ENCODE assay signal across 8 cellular contexts in genomic region chr2:231662028-231662810, GRCh38. TPM values are rescaled to one million over a fixed set of nuclear protein-coding genes. Genes with fewer than 3 reads are reported as not detected.
DNase-seq lines count a peak whose midpoint lies in the region; ATAC-seq and TF ChIP-seq lines count a peak whose summit lies in the region.

No MANE protein-coding gene starts in this region.

- 7% methylated on average over 87 of the region's 87 CpGs for WGBS in right cardiac atrium

- H3K79me2 ChIP-seq in DND-41 (ENCODE audit: insufficient read depth, low read length): 0 out of 2 replicates have a peak, but pooled peaks cover 4% of the 10 kb centered on the region

- peak overlapping the region in 1 of 2 experiments; percentile 53; a peak in 2 of 4 replicates for H3K4me3 ChIP-seq in DND-41 (ENCODE audit: low read depth in 1 of 2, low read length in 2 of 2)
- peak overlapping the region; percentile 26 for H3K4me3 ChIP-seq in right cardiac atrium (ENCODE audit: low read length)
- H3K4me3 ChIP-seq in uterus: peak overlapping the region; percentile 32 to 46

- H3K9me3 ChIP-seq in DND-41 (ENCODE audit: insufficient read depth, low read length, severe bottlenecking) (no peaks in the 10 kb centered on the region), KOPT-K1 (ENCODE audit: insufficient read depth, low read length, poor library complexity, severe bottlenecking) (no peaks in the 10 kb centered on the region), right cardiac atrium (ENCODE audit: control insufficient read depth, low read length) (no peaks in the 10 kb centered on the region), uterus (no peaks in the 10 kb centered on the region)

- H3K36me3 ChIP-seq in DND-41 (ENCODE audit: insufficient read depth, low read length): no peaks in the 10 kb centered on the region; the same call in 1 of the 2 replicates
- no peaks in the 10 kb centered on the region for H3K36me3 ChIP-seq in KOPT-K1 (ENCODE audit: insufficient read depth, low read length)
- H3K36me3 ChIP-seq in uterus: no peaks in the 10 kb centered on the region

- TF ChIP-seq CTCF in DND-41 (IDR thresholded peaks at IDR 0.05; ENCODE audit: borderline replicate concordance, extremely low read depth, low read length, poor library complexity, severe bottlenecking) (no peak), uterus (IDR thresholded peaks at IDR 0.05) (peak in 2 of 4 experiments; percentile 45 to 62)

- peak overlapping the region; percentile 75 for H2AFZ ChIP-seq in DND-41 (ENCODE audit: low read depth, low read length)

- no peaks in the 10 kb centered on the region for H3K27me3 ChIP-seq in DND-41 (ENCODE audit: insufficient read depth, low read length, poor library complexity)
- no peaks in the 10 kb centered on the region for H3K27me3 ChIP-seq in right cardiac atrium (ENCODE audit: control insufficient read depth, insufficient read depth)
- no peaks in the 10 kb centered on the region for H3K27me3 ChIP-seq in uterus

- H3K9ac ChIP-seq in DND-41 (ENCODE audit: low read depth, low read length): peak overlapping the region; percentile 66

- TF ChIP-seq POLR2A in uterus (IDR thresholded peaks at IDR 0.05): peak; percentile 80 to 96

- no peaks in the 10 kb centered on the region for H4K20me1 ChIP-seq in DND-41 (ENCODE audit: insufficient read depth, low read length)

- DNase-seq in DND-41 (peak; percentile 91), T-helper 2 cell (peak; percentile 91 to 98 (median 95)), anterior cingulate cortex (lab: John Stamatoyannopoulos, UW) (peak in 57 of 58 donors; percentile 67 to 98 (median 93)), right cardiac atrium (peak; percentile 96 to 99 (median 98)), putamen (ENCODE audit: low spot score) (peak; percentile 96), uterus (peak; percentile 95 to 98)

- peak overlapping the region; percentile 64 for H3K4me2 ChIP-seq in DND-41 (ENCODE audit: insufficient read depth, low read length)

- peak; percentile 89 for ATAC-seq in DND-41 (ENCODE audit: insufficient read depth, low read depth)
- peak; percentile 69 for ATAC-seq in GM21619 (IDR thresholded peaks at IDR 0.05; ENCODE audit: unreplicated experiment)
- ATAC-seq in right cardiac atrium: peak; percentile 82

- intact Hi-C loops in right cardiac atrium (cut with DNase I): loop anchor here in 1 of 4 donors (2.0 kb wide), 1 partner anchor 45 kb away; no protein-coding TSS in a partner anchor
- intact Hi-C loops in uterus (cut with DNase I; ENCODE audit: low total_unique reads): no loop called here

- peaks cover 31% of the 10 kb centered on the region for H3K4me1 ChIP-seq in DND-41 (ENCODE audit: insufficient read depth, low read length)
- peaks cover 5% of the 10 kb centered on the region for H3K4me1 ChIP-seq in right cardiac atrium (ENCODE audit: control insufficient read depth, insufficient read depth, low read length)
- no peaks in the 10 kb centered on the region for H3K4me1 ChIP-seq in uterus

- H3K27ac ChIP-seq in DND-41 (ENCODE audit: low read length) (peak overlapping the region; percentile 93), KOPT-K1 (ENCODE audit: low read depth, low read length, poor library complexity, severe bottlenecking) (peak overlapping the region; percentile 91), right cardiac atrium (ENCODE audit: low read length) (peak overlapping the region; percentile 77), uterus (peak overlapping the region; percentile 96 to 99)

RNA-seq across cellular contexts. Expression of gene PTMA, which starts 46.1 kb away (rescaled TPM):
- 100 to 1,000 TPM; 231 to 324 (median 314) TPM for total RNA-seq in right cardiac atrium
- 480 TPM for polyA plus RNA-seq in right cardiac atrium
- 100 to 1,000 TPM; 693 to 966 (median 818) TPM for total RNA-seq in uterus
